Comparison of ENCODE assay signal across 15 cellular contexts in the genomic region with DNA sequence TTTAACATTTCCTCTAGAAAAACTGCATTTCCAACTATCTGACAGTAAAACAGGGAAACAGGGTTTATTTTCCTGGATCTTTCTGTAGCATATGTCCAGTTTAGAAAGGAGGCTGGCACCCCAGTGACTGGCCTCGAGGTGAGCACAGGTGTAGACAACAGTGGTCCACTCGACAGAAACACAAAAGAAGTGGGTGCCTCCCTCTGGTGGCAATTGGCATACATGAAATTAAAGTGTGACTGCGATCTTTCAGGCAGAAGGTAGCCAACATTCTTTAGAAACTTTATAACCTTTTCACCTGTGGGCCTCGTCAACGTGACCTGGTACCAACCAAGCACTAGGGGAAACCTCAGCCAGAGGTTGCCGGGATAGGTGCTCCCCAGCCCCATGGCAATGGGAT. TPM values are rescaled to one million over a fixed set of nuclear protein-coding genes. Genes with fewer than 3 reads are reported as not detected.
DNase-seq lines count a peak whose midpoint lies in the region; ATAC-seq and TF ChIP-seq lines count a peak whose summit lies in the region.
"Had no signal": no experiment of that assay in that cellular context is flagged by ENCODE, and none has a peak within 500 bp of the region (broad histone marks: within the 10 kb centered on the region; RNA-seq: fewer than 3 reads in every experiment).

No MANE protein-coding gene starts in this region.

- H3K27me3 Mint-ChIP-seq in nephron (ENCODE audit: low read depth), result peaks cover 5% of the 10 kb centered on the region

- no peaks in the 10 kb centered on the region for H3K36me3 Mint-ChIP-seq in nephron (ENCODE audit: low read depth)

- H3K9me3 Mint-ChIP-seq in nephron, result no peaks in the 10 kb centered on the region

- TF ChIP-seq CTCF in VCaP (conservative IDR thresholded peaks at IDR 0.05), result peak; percentile 73
- peak in 2 of 3 experiments; percentile 20 to 34 for TF ChIP-seq CTCF in nephron (IDR thresholded peaks at IDR 0.05; ENCODE audit: unreplicated experiment in 3 of 3)

- H3K27ac ChIP-seq in VCaP, result no peak overlapping the region
- H3K27ac ChIP-seq: ascending aorta, neutrophil, thoracic aorta had no signal

- no peak overlapping the region for H3K4me3 Mint-ChIP-seq in nephron
- H3K4me3 Mint-ChIP-seq: activated T-helper 1 cell treated with anti-CD3 and anti-CD28 coated beads, Interleukin-12 subunit alpha, Interleukin-12 subunit beta, Interleukin-2, Interleukin-4 antibody, amounts not matched to agents 30 ng/mL and 10 ng/mL and 1 ng/mL, durations not matched to agents 14 hours and 24 hours and 36 hours had no signal

- peaks cover 29% of the 10 kb centered on the region for H3K4me1 Mint-ChIP-seq in nephron

- no peak for ATAC-seq in HG02610 (IDR thresholded peaks at IDR 0.05; ENCODE audit: unreplicated experiment)

- no peak overlapping the region for H3K27ac Mint-ChIP-seq in nephron
- H3K27ac Mint-ChIP-seq: activated T-helper 1 cell treated with anti-CD3 and anti-CD28 coated beads, Interleukin-12 subunit alpha, Interleukin-12 subunit beta, Interleukin-2, Interleukin-4 antibody, amounts not matched to agents 30 ng/mL and 10 ng/mL and 1 ng/mL, durations not matched to agents 14 hours and 24 hours and 36 hours had no signal

- peak; percentile 12 for DNase-seq in HT-29 (ENCODE audit: low spot score)
- DNase-seq in NCI-H1930 (lab: John Stamatoyannopoulos, UW), result peak; percentile 3 to 7
- DNase-seq in middle frontal gyrus (ENCODE audit: extremely low spot score, low spot score), result no peak
- no peak for DNase-seq in activated CD8-positive, alpha-beta memory T cell treated with anti-CD3 and anti-CD28 coated beads, Interleukin-2, amount 50 U/mL, for 48 hours
- DNase-seq: effector CD4-positive, alpha-beta T cell; NCI-H2171 had no signal

RNA-seq across cellular contexts. Expression of a gene that starts 44.0 kb away (rescaled TPM):
- not detected in 2 replicates for total RNA-seq in HT-29 (2014; rRNA removed; shearing (Covaris generic))
- total RNA-seq: activated T-helper 1 cell treated with anti-CD3 and anti-CD28 coated beads, Interleukin-12 subunit alpha, Interleukin-12 subunit beta, Interleukin-2, Interleukin-4 antibody, amounts not matched to agents 30 ng/mL and 10 ng/mL and 1 ng/mL, durations not matched to agents 14 hours and 24 hours and 36 hours; ascending aorta; HT1080; liver had no signal

Comparison
In these comparisons a context has a peak if more than half of its experiments do, and no peak if none do; other contexts are left out.
1. DNase-seq: peak in HT-29 (single experiment) and NCI-H1930 (2 of 2); none in middle frontal gyrus (single experiment) and activated CD8-positive, alpha-beta memory T cell treated with anti-CD3 and anti-CD28 coated beads, Interleukin-2, amount 50 U/mL, for 48 hours (single experiment).